19 cellular contexts compared by ENCODE assay signal in the genomic region with DNA sequence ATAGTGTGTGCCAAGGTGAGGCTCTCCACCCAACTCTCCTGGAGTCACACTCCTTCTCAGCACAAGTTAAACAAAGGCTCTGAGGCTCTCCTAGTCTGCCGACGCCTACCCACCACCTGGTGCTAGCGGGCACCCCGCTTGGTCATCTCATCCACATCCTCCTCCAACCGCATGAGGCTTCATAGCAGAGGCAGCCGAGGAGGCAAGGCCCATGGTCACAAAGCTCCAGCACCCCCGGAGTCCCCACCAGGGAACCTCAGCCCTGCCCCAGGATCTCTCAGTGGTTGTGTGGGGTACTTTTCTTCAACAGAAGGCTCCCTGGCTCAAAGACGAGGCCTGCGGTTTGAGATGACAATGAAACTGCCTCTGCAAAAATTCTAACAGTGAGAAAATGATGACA. TPM values are rescaled to one million over a fixed set of nuclear protein-coding genes. Genes with fewer than 3 reads are reported as not detected.
A peak's percentile ranks its signal among the peaks of the same experiment; 100 is the strongest.
DNase-seq lines count a peak whose midpoint lies in the region; ATAC-seq and TF ChIP-seq lines count a peak whose summit lies in the region.
"Had no signal": no experiment of that assay in that cellular context is flagged by ENCODE, and none has a peak within 500 bp of the region (broad histone marks: within the 10 kb centered on the region; RNA-seq: fewer than 3 reads in every experiment).

No MANE protein-coding gene starts in this region.

- H3K36me3 ChIP-seq in HCT116 (ENCODE audit: control insufficient read depth in 1 of 2, insufficient read depth in 2 of 2, low read length in 2 of 2) (no peaks in the 10 kb centered on the region), trophoblast cell (ENCODE audit: control insufficient read depth in 1 of 2, insufficient read depth in 2 of 2, low read length in 2 of 2) (peaks cover 3% of the 10 kb centered on the region in 2 experiments)
- H3K36me3 ChIP-seq: MG63, tibial nerve had no signal

- no peak overlapping the region for H3K9ac ChIP-seq in HCT116 (ENCODE audit: low read length)
- no peak overlapping the region for H3K9ac ChIP-seq in trophoblast cell (ENCODE audit: low read length)
- H3K9ac ChIP-seq: BLaER1 treated with 17β-estradiol and CSF1 and Interleukin-3, amounts not matched to agents 10 nM and 100 nM had no signal

- TF ChIP-seq CTCF in HCT116 (IDR thresholded peaks at IDR 0.05 in 2 of 3, conservative IDR thresholded peaks at IDR 0.05 in 1 of 3; ENCODE audit: borderline replicate concordance in 1 of 3, insufficient read depth in 1 of 3, low read depth in 2 of 3, low read length in 2 of 3) (no peak), mesothelial cell of epicardium (IDR thresholded peaks at IDR 0.05; ENCODE audit: unreplicated experiment) (no peak)

- no peaks in the 10 kb centered on the region for H3K9me2 ChIP-seq in HCT116 (ENCODE audit: insufficient read depth)

- no peaks in the 10 kb centered on the region for H3K79me1 ChIP-seq in trophoblast cell (ENCODE audit: low read length)

- H3K4me1 ChIP-seq in HCT116 (ENCODE audit: control insufficient read depth in 1 of 2, insufficient read depth in 2 of 2, low read length in 2 of 2) (peaks cover 0 to 18% of the 10 kb centered on the region in 2 experiments; a peak in 2 of 4 replicates), trophoblast cell (ENCODE audit: control insufficient read depth in 1 of 2, insufficient read depth in 2 of 2, low read length in 2 of 2) (peaks cover 2% of the 10 kb centered on the region in 2 experiments)

- peak; percentile 61 for ATAC-seq in activated CD8-positive, alpha-beta memory T cell treated with anti-CD3 and anti-CD28 coated beads, Interleukin-2, amount 10 ng/mL, durations not matched to agents 7 days and 5 days
- ATAC-seq in HCT116 (0 out of 2 replicates have a peak, but pooled peaks have one; percentile 12), GM19455 (IDR thresholded peaks at IDR 0.05; ENCODE audit: unreplicated experiment) (no peak)
- peak; percentile 73 for ATAC-seq in effector memory CD8-positive, alpha-beta T cell (replicated peaks)
- ATAC-seq: heart left ventricle had no signal

- no peak overlapping the region for H3K4me2 ChIP-seq in HCT116 (ENCODE audit: low read length)
- H3K4me2 ChIP-seq in trophoblast cell (ENCODE audit: low read length), result no peak overlapping the region
- H3K4me2 ChIP-seq: BLaER1 treated with 17β-estradiol and CSF1 and Interleukin-3, amounts not matched to agents 10 nM and 100 nM had no signal

- H3K27me3 ChIP-seq in HCT116 (ENCODE audit: insufficient read depth, low read length) (no peaks in the 10 kb centered on the region), trophoblast cell (ENCODE audit: insufficient read depth, low read length) (no peaks in the 10 kb centered on the region)
- H3K27me3 ChIP-seq: BLaER1 treated with 17β-estradiol and CSF1 and Interleukin-3, amounts not matched to agents 10 nM and 100 nM; heart left ventricle; MG63; spleen; tibial nerve had no signal

- H2AFZ ChIP-seq in HCT116 (ENCODE audit: low read depth, low read length, poor library complexity, severe bottlenecking) (no peak overlapping the region), trophoblast cell (ENCODE audit: insufficient read depth, low read length, poor library complexity) (no peak overlapping the region)

- no peak overlapping the region for H2BK12ac ChIP-seq in trophoblast cell (ENCODE audit: low read length)

- POLR2A ChIA-PET in HCT116 (lab: Charles Lee), result no interaction called here

- CTCF ChIA-PET in activated CD8-positive, alpha-beta memory T cell treated with anti-CD3 and anti-CD28 coated beads, Interleukin-2, amount 10 ng/mL, durations not matched to agents 7 days and 5 days (lab: Charles Lee), result interaction anchor here (1.4 kb wide), 1 partner anchor 120 kb away, joined by 6 read pairs; no protein-coding TSS in a partner anchor
- CTCF ChIA-PET in HCT116 (lab: Charles Lee), result no interaction called here

- no peak overlapping the region for H4K91ac ChIP-seq in trophoblast cell (ENCODE audit: low read depth, low read length)

- no peak overlapping the region for H2BK5ac ChIP-seq in trophoblast cell (ENCODE audit: low read depth, low read length, poor library complexity)

- H3K9me3 Mint-ChIP-seq in activated CD8-positive, alpha-beta memory T cell treated with anti-CD3 and anti-CD28 coated beads, Interleukin-2, amount 10 ng/mL, durations not matched to agents 7 days and 5 days (ENCODE audit: low read depth), result no peaks in the 10 kb centered on the region
- no peaks in the 10 kb centered on the region for H3K9me3 Mint-ChIP-seq in effector memory CD8-positive, alpha-beta T cell
- H3K9me3 Mint-ChIP-seq in mesothelial cell of epicardium, result no peaks in the 10 kb centered on the region
- H3K9me3 Mint-ChIP-seq: IgD-negative memory B cell had no signal

- H3K9me3 ChIP-seq in HCT116 (ENCODE audit: control insufficient read depth in 1 of 2, insufficient read depth in 1 of 2, low read depth in 1 of 2, low read length in 2 of 2) (no peaks in the 10 kb centered on the region), trophoblast cell (ENCODE audit: insufficient read depth, low read depth, low read length) (no peaks in the 10 kb centered on the region)
- H3K9me3 ChIP-seq: BLaER1 treated with 17β-estradiol and CSF1 and Interleukin-3, amounts not matched to agents 10 nM and 100 nM; heart left ventricle; MG63; spleen; tibial nerve had no signal

- H3K27ac ChIP-seq in HCT116 (ENCODE audit: low read depth, low read length), result no peak overlapping the region
- H3K27ac ChIP-seq in trophoblast cell (ENCODE audit: low read depth, low read length), result no peak overlapping the region
- H3K27ac ChIP-seq: BLaER1 treated with 17β-estradiol and CSF1 and Interleukin-3, amounts not matched to agents 10 nM and 100 nM; heart left ventricle had no signal

- H3K36me3 Mint-ChIP-seq in activated CD8-positive, alpha-beta memory T cell treated with anti-CD3 and anti-CD28 coated beads, Interleukin-2, amount 10 ng/mL, durations not matched to agents 7 days and 5 days, result peaks cover 15% of the 10 kb centered on the region
- peaks cover 45% of the 10 kb centered on the region for H3K36me3 Mint-ChIP-seq in effector memory CD8-positive, alpha-beta T cell (ENCODE audit: insufficient read depth)
- peaks cover 3% of the 10 kb centered on the region for H3K36me3 Mint-ChIP-seq in mesothelial cell of epicardium

- H3K79me2 ChIP-seq in HCT116 (ENCODE audit: insufficient read depth, low read length), result peaks cover 98% of the 10 kb centered on the region
- H3K79me2 ChIP-seq in trophoblast cell (ENCODE audit: control insufficient read depth, insufficient read depth, low read length, poor library complexity), result peaks cover 14% of the 10 kb centered on the region

- TF ChIP-seq RAD21 in HCT116 (IDR thresholded peaks at IDR 0.05; ENCODE audit: low read depth), result no peak

- peak overlapping the region; percentile 65 for H3K4ac ChIP-seq in trophoblast cell (ENCODE audit: low read depth, low read length)

- H3K23ac ChIP-seq in trophoblast cell (ENCODE audit: low read length), result no peak overlapping the region

- H3K4me3 ChIP-seq in HCT116 (replicated peaks in 1 of 2; ENCODE audit: low read depth in 1 of 2, low read length in 2 of 2) (no peak overlapping the region), trophoblast cell (ENCODE audit: low read depth, low read length) (no peak overlapping the region)
- H3K4me3 ChIP-seq: BLaER1 treated with 17β-estradiol and CSF1 and Interleukin-3, amounts not matched to agents 10 nM and 100 nM; heart left ventricle; MG63; spleen; tibial nerve had no signal

- H4K12ac ChIP-seq in trophoblast cell (ENCODE audit: low read depth, low read length), result no peak overlapping the region

- TF ChIP-seq POLR2A in HCT116 (IDR thresholded peaks at IDR 0.05; ENCODE audit: borderline replicate concordance, extremely low read depth, insufficient read depth, insufficient read length), result no peak

- H4K20me1 ChIP-seq in HCT116 (ENCODE audit: insufficient read depth), result peaks cover 14% of the 10 kb centered on the region; the same call in 1 of the 2 replicates

- peak overlapping the region; percentile 59 for H3K18ac ChIP-seq in trophoblast cell (ENCODE audit: low read length)

- no peak overlapping the region for H3K14ac ChIP-seq in trophoblast cell (ENCODE audit: low read length)

- H4K8ac ChIP-seq in trophoblast cell (ENCODE audit: low read depth, low read length), result no peak overlapping the region

- H2BK120ac ChIP-seq in trophoblast cell (ENCODE audit: insufficient read depth, low read length, poor library complexity), result no peak overlapping the region

- intact Hi-C loops in HCT116 (cut with micrococcal nuclease), result no loop called here

- H2AK5ac ChIP-seq in trophoblast cell (ENCODE audit: low read length), result no peak overlapping the region

- DNase-seq in activated CD8-positive, alpha-beta memory T cell treated with anti-CD3 and anti-CD28 coated beads, Interleukin-2, amount 10 ng/mL, durations not matched to agents 7 days and 5 days, result peak; percentile 58
- no peak for DNase-seq in activated CD8-positive, alpha-beta memory T cell treated with anti-CD3 and anti-CD28 coated beads for 24 hours
- DNase-seq in HCT116 (ENCODE audit: low read depth, low spot score), result no peak
- no peak for DNase-seq in effector memory CD8-positive, alpha-beta T cell
- DNase-seq in trophoblast cell, result no peak
- DNase-seq in mesothelial cell of epicardium (ENCODE audit: low spot score in 2 of 2, unreplicated experiment in 2 of 2), result no peak
- DNase-seq in COR-L47 (lab: John Stamatoyannopoulos, UW), result no peak
- DNase-seq: activated CD4-positive, alpha-beta T cell treated with anti-CD3 and anti-CD28 coated beads, Interleukin-2, amount 50 U/mL, for 1 hour; DMS79 treated with DMSO at 0.1 percent for 48 hours; heart left ventricle; MG63; NCI-H1694 treated with DMSO at 0.1 percent for 48 hours; RPMI8226; spleen; stimulated activated CD8-positive, alpha-beta memory T cell treated with anti-CD3 and anti-CD28 coated beads, Interleukin-4, amount 100 ng/mL, for 48 hours had no signal

- RAD21 ChIA-PET in HCT116 (lab: Charles Lee; ENCODE audit: low non-redundant PET in 1 of 2, low total read pairs in 2 of 2, uncharacterized antibody in 2 of 2, unreplicated experiment in 2 of 2), result no interaction called here

- peaks cover 78% of the 10 kb centered on the region for H3K4me1 Mint-ChIP-seq in activated CD8-positive, alpha-beta memory T cell treated with anti-CD3 and anti-CD28 coated beads, Interleukin-2, amount 10 ng/mL, durations not matched to agents 7 days and 5 days
- peaks cover 84 to 85% of the 10 kb centered on the region in 2 donors for H3K4me1 Mint-ChIP-seq in effector memory CD8-positive, alpha-beta T cell (ENCODE audit: low read depth in 2 of 2)
- peaks cover 27% of the 10 kb centered on the region for H3K4me1 Mint-ChIP-seq in mesothelial cell of epicardium

- WGBS in trophoblast cell (ENCODE audit: extremely low coverage, insufficient coverage, insufficient read length), result no CpG with 5 or more reads among the region's 9 CpGs

- BruUV-seq in HCT116 (replicated peaks; lab: Mats Ljungman, UMichigan), result no TSS peak

- peak overlapping the region; percentile 9 for H3K27ac Mint-ChIP-seq in activated CD8-positive, alpha-beta memory T cell treated with anti-CD3 and anti-CD28 coated beads, Interleukin-2, amount 10 ng/mL, durations not matched to agents 7 days and 5 days
- peak overlapping the region in 1 of 2 donors; percentile 89 for H3K27ac Mint-ChIP-seq in effector memory CD8-positive, alpha-beta T cell
- H3K27ac Mint-ChIP-seq in mesothelial cell of epicardium, result no peak overlapping the region

- H3K4me3 Mint-ChIP-seq in activated CD8-positive, alpha-beta memory T cell treated with anti-CD3 and anti-CD28 coated beads, Interleukin-2, amount 10 ng/mL, durations not matched to agents 7 days and 5 days, result no peak overlapping the region
- H3K4me3 Mint-ChIP-seq in effector memory CD8-positive, alpha-beta T cell, result peak overlapping the region; percentile 30 to 73
- H3K4me3 Mint-ChIP-seq in mesothelial cell of epicardium, result no peak overlapping the region
- H3K4me3 Mint-ChIP-seq: IgD-negative memory B cell had no signal

- H3K27me3 Mint-ChIP-seq in activated CD8-positive, alpha-beta memory T cell treated with anti-CD3 and anti-CD28 coated beads, Interleukin-2, amount 10 ng/mL, durations not matched to agents 7 days and 5 days, result no peaks in the 10 kb centered on the region
- H3K27me3 Mint-ChIP-seq in effector memory CD8-positive, alpha-beta T cell, result no peaks in the 10 kb centered on the region
- H3K27me3 Mint-ChIP-seq in mesothelial cell of epicardium (ENCODE audit: low read depth), result no peaks in the 10 kb centered on the region
- H3K27me3 Mint-ChIP-seq: IgD-negative memory B cell had no signal

RNA-seq across cellular contexts. Expression of a gene that starts 43.0 kb away (rescaled TPM):
- 100 to 1,000 TPM; 134 to 148 TPM for total RNA-seq in activated CD8-positive, alpha-beta memory T cell treated with anti-CD3 and anti-CD28 coated beads, Interleukin-2, amount 10 ng/mL, durations not matched to agents 7 days and 5 days
- 137 TPM for total RNA-seq in HCT116 (2021; ENCODE audit: unreplicated experiment)
- 77.3 and 95.6 TPM in 2 replicates for polyA plus RNA-seq in HCT116 (2012)
- polyA plus RNA-seq in trophoblast cell (2013), result 105 and 107 TPM in 2 replicates
- 85.4 to 92.1 TPM (median 88.4 TPM) in 3 replicates for total RNA-seq in mesothelial cell of epicardium

Comparison
In these comparisons a context has a peak if more than half of its experiments do, and no peak if none do; other contexts are left out.
1. H3K4me3 Mint-ChIP-seq: peak in effector memory CD8-positive, alpha-beta T cell (2 of 2); none in activated CD8-positive, alpha-beta memory T cell treated with anti-CD3 and anti-CD28 coated beads, Interleukin-2, amount 10 ng/mL, durations not matched to agents 7 days and 5 days (single experiment) and mesothelial cell of epicardium (single experiment).